Comparison of ENCODE assay signal across 24 cellular contexts in the genomic region with DNA sequence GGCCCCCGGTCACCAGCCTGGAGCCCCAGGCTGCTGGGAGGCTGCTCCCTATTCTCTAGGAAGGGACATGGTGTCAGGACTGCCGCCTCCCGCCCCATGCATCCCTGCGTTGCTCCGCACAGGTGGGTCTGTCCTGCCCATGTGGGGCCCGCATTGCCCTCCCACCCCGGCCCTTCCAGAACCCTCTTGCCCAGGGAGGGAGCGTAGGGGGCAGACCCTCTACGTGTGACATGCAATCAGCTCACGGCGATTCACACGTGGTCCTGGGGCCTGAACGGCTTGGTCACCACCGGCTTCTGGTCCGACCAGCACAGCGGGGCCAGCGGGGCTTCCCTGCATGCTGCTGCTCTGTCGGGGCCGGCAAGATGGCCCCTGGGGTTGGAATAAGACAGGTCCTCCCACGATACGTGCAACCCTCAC. TPM values are rescaled to one million over a fixed set of nuclear protein-coding genes. Genes with fewer than 3 reads are reported as not detected.
DNase-seq lines count a peak whose midpoint lies in the region; ATAC-seq, FAIRE-seq and TF ChIP-seq lines count a peak whose summit lies in the region.
"Had no signal": no experiment of that assay in that cellular context is flagged by ENCODE, and none has a peak within 500 bp of the region (broad histone marks: within the 10 kb centered on the region; RNA-seq: fewer than 3 reads in every experiment).

No MANE protein-coding gene starts in this region.

- peaks cover 10% of the 10 kb centered on the region for H3K27me3 Mint-ChIP-seq in glutamatergic neuron (ENCODE audit: unreplicated experiment)
- H3K27me3 Mint-ChIP-seq: CD4-positive, alpha-beta memory T cell had no signal

- no peak for ATAC-seq in right lobe of liver
- ATAC-seq in HepG2: no peak
- no peak for ATAC-seq in K562
- no peak for ATAC-seq in GM18868 (IDR thresholded peaks at IDR 0.05; ENCODE audit: unreplicated experiment)

- H2BK15ac ChIP-seq in neuronal stem cell (ENCODE audit: low read length): no peak overlapping the region

- CTCF ChIA-PET in HepG2 (lab: Yijun Ruan, JAX; ENCODE audit: low intra/inter-chr PET ratio, low total read pairs): no interaction called here
- CTCF ChIA-PET in K562 (lab: Yijun Ruan, JAX; ENCODE audit: low intra/inter-chr PET ratio): no interaction called here
- CTCF ChIA-PET in SK-N-SH (lab: Yijun Ruan, JAX): no interaction called here

- no peaks in the 10 kb centered on the region for H3K79me2 ChIP-seq in HepG2 (ENCODE audit: insufficient read depth, low read length)
- no peaks in the 10 kb centered on the region for H3K79me2 ChIP-seq in K562 (ENCODE audit: control insufficient read depth, insufficient read depth, low read length)
- no peaks in the 10 kb centered on the region for H3K79me2 ChIP-seq in SK-N-SH (ENCODE audit: insufficient read depth)

- TF ChIP-seq CTCF in right lobe of liver (IDR thresholded peaks at IDR 0.05) (no peak), HepG2 (CRISPR knock-in tag; IDR thresholded peaks at IDR 0.05) (no peak), K562 (IDR thresholded peaks at IDR 0.05 in 2 of 3, conservative IDR thresholded peaks at IDR 0.05 in 1 of 3; ENCODE audit: insufficient read depth in 2 of 3, low read depth in 1 of 3, low read length in 3 of 3) (no peak), glutamatergic neuron (IDR thresholded peaks at IDR 0.05; ENCODE audit: partially characterized antibody, unreplicated experiment) (no peak), SK-N-SH (IDR thresholded peaks at IDR 0.05) (no peak)

- H3K4me1 Mint-ChIP-seq in glutamatergic neuron (ENCODE audit: low read depth, unreplicated experiment): no peaks in the 10 kb centered on the region
- H3K4me1 Mint-ChIP-seq: CD4-positive, alpha-beta memory T cell had no signal

- H3K18ac ChIP-seq in neuronal stem cell (ENCODE audit: low read length): peak overlapping the region; percentile 57

- TF ChIP-seq POLR2A in right lobe of liver (IDR thresholded peaks at IDR 0.05) (no peak), HepG2 (IDR thresholded peaks at IDR 0.05; ENCODE audit: insufficient read depth in 1 of 2, low read depth in 2 of 2, low read length in 2 of 2) (no peak), K562 (conservative IDR thresholded peaks at IDR 0.05) (no peak)

- no peak overlapping the region for H3K4ac ChIP-seq in neuronal stem cell (ENCODE audit: low read length)

- TF ChIP-seq EP300 in HepG2 (IDR thresholded peaks at IDR 0.05; ENCODE audit: low read depth in 2 of 2, low read length in 2 of 2) (no peak), HepG2 (CRISPR knock-in tag; IDR thresholded peaks at IDR 0.05; ENCODE audit: borderline replicate concordance) (no peak), K562 (IDR thresholded peaks at IDR 0.05; ENCODE audit: low read length) (no peak), SK-N-SH (IDR thresholded peaks at IDR 0.05; ENCODE audit: borderline replicate concordance in 1 of 2, low read depth in 1 of 2, low read length in 1 of 2) (no peak)

- H3K4me3 ChIP-seq in right lobe of liver (no peak overlapping the region), HepG2 (replicated peaks in 1 of 3; ENCODE audit: insufficient read depth in 1 of 3, low read depth in 2 of 3, low read length in 3 of 3) (no peak overlapping the region), K562 (no peak overlapping the region), neuronal stem cell (ENCODE audit: low read length in 2 of 2) (no peak overlapping the region), SK-N-SH (ENCODE audit: low read depth in 2 of 2, low read length in 1 of 2) (no peak overlapping the region)

- H3K27ac ChIP-seq in right lobe of liver: no peak overlapping the region
- H3K27ac ChIP-seq in HepG2 (ENCODE audit: extremely low read length, insufficient read depth, low read length): no peak overlapping the region
- no peak overlapping the region for H3K27ac ChIP-seq in K562 (ENCODE audit: extremely low read depth, low read depth, low read length)
- H3K27ac ChIP-seq in neuronal stem cell (replicated peaks; ENCODE audit: low read length): no peak overlapping the region
- no peak overlapping the region for H3K27ac ChIP-seq in SK-N-SH (ENCODE audit: low read depth in 2 of 2, low read length in 1 of 2)

- H3K9ac ChIP-seq in HepG2 (ENCODE audit: insufficient read depth, low read depth, low read length): no peak overlapping the region
- H3K9ac ChIP-seq in K562 (ENCODE audit: insufficient read depth in 1 of 2, low read depth in 2 of 2, low read length in 2 of 2): no peak overlapping the region
- H3K9ac ChIP-seq in neuronal stem cell (ENCODE audit: low read depth, low read length, poor library complexity): no peak overlapping the region
- H3K9ac ChIP-seq in SK-N-SH: no peak overlapping the region

- in situ Hi-C loops in HepG2 (cut with HindIII; ENCODE audit: extremely low pct_ligation_motif_present, low pct_unique_long_range_greater_than_20kb) (no loop called here), K562 (cut with MboI) (no loop called here)

- H2AK5ac ChIP-seq in neuronal stem cell (ENCODE audit: low read depth, low read length): peak overlapping the region; percentile 37

- H3K4me1 ChIP-seq in right lobe of liver (no peaks in the 10 kb centered on the region), HepG2 (ENCODE audit: insufficient read depth, low read length) (no peaks in the 10 kb centered on the region), K562 (replicated peaks in 1 of 2; ENCODE audit: control insufficient read depth in 2 of 2, insufficient read depth in 2 of 2, low read length in 2 of 2) (peaks cover 0 to 54% of the 10 kb centered on the region in 2 experiments; a peak in 3 of 5 replicates), neuronal stem cell (ENCODE audit: control insufficient read depth in 2 of 2, insufficient read depth in 1 of 2, low read depth in 1 of 2, low read length in 2 of 2) (no peaks in the 10 kb centered on the region), SK-N-SH (ENCODE audit: control insufficient read depth in 1 of 2, insufficient read depth in 2 of 2, low read depth in 1 of 2, low read length in 1 of 2) (no peaks in the 10 kb centered on the region)

- H3K9me2 ChIP-seq in SK-N-SH: no peaks in the 10 kb centered on the region

- no peak overlapping the region for H3K27ac Mint-ChIP-seq in glutamatergic neuron (ENCODE audit: unreplicated experiment)
- H3K27ac Mint-ChIP-seq: CD4-positive, alpha-beta memory T cell had no signal

- BruUV-seq in HepG2 (replicated peaks; lab: Mats Ljungman, UMichigan): no TSS peak
- BruUV-seq in K562 (replicated peaks; lab: Mats Ljungman, UMichigan): no TSS peak

- peaks cover 3% of the 10 kb centered on the region for H3K36me3 Mint-ChIP-seq in glutamatergic neuron (ENCODE audit: unreplicated experiment)
- H3K36me3 Mint-ChIP-seq: CD4-positive, alpha-beta memory T cell had no signal

- H2AFZ ChIP-seq in HepG2 (ENCODE audit: low read length) (no peak overlapping the region), K562 (ENCODE audit: low read depth, low read length) (no peak overlapping the region), neuronal stem cell (ENCODE audit: low read length) (no peak overlapping the region), SK-N-SH (ENCODE audit: low read depth) (no peak overlapping the region)

- H2BK120ac ChIP-seq in neuronal stem cell (ENCODE audit: low read depth, low read length): no peak overlapping the region

- H3K23ac ChIP-seq in neuronal stem cell (ENCODE audit: low read depth, low read length, poor library complexity): peak overlapping the region; percentile 43

- peaks cover 6% of the 10 kb centered on the region for H3K9me3 Mint-ChIP-seq in glutamatergic neuron (ENCODE audit: unreplicated experiment)

- H3K36me3 ChIP-seq in right lobe of liver (no peaks in the 10 kb centered on the region), HepG2 (replicated peaks in 1 of 2; ENCODE audit: control insufficient read depth in 1 of 2, insufficient read depth in 2 of 2, low read length in 2 of 2) (no peaks in the 10 kb centered on the region), K562 (ENCODE audit: control insufficient read depth, insufficient read depth, low read length) (no peaks in the 10 kb centered on the region), neuronal stem cell (replicated peaks in 1 of 2; ENCODE audit: control insufficient read depth in 2 of 2, insufficient read depth in 2 of 2, low read length in 2 of 2) (no peaks in the 10 kb centered on the region), SK-N-SH (replicated peaks in 1 of 2; ENCODE audit: control insufficient read depth in 1 of 2, insufficient read depth in 2 of 2, low read length in 1 of 2) (no peaks in the 10 kb centered on the region)

- H3K14ac ChIP-seq in neuronal stem cell (ENCODE audit: low read length): peak overlapping the region; percentile 71

- peak overlapping the region; percentile 22 for H2BK12ac ChIP-seq in neuronal stem cell (ENCODE audit: low read length)

- POLR2A ChIA-PET in HepG2 (lab: Yijun Ruan, JAX): no interaction called here
- POLR2A ChIA-PET in K562 (lab: Yijun Ruan, JAX): no interaction called here
- POLR2A ChIA-PET in SK-N-SH (lab: Yijun Ruan, JAX): no interaction called here

- H3K27me3 ChIP-seq in right lobe of liver (no peaks in the 10 kb centered on the region), HepG2 (ENCODE audit: control insufficient read depth in 1 of 2, insufficient read depth in 2 of 2, low read length in 2 of 2) (peaks cover 16 to 41% of the 10 kb centered on the region in 2 experiments; a peak in 4 of 5 replicates), K562 (ENCODE audit: control insufficient read depth in 2 of 2, insufficient read depth in 2 of 2, low read length in 2 of 2) (peaks cover 0 to 61% of the 10 kb centered on the region in 2 experiments; a peak in 4 of 5 replicates), neuronal stem cell (ENCODE audit: control insufficient read depth in 3 of 3, insufficient read depth in 3 of 3, low read depth in 1 of 3, low read length in 3 of 3) (peaks cover 0 to 39% (median 2%) of the 10 kb centered on the region in 3 experiments), SK-N-SH (ENCODE audit: insufficient read depth) (peaks cover 23% of the 10 kb centered on the region; the same call in 1 of the 2 replicates)

- intact Hi-C loops in right lobe of liver (cut with DNase I): no loop called here
- intact Hi-C loops in HepG2 (cut with micrococcal nuclease; ENCODE audit: unreplicated experiment): no loop called here
- intact Hi-C loops in K562 (cut with micrococcal nuclease): no loop called here

- DNase-seq in right lobe of liver (peak in 2 of 3 donors; percentile 14 to 43), HepG2 (ENCODE audit: low spot score) (no peak), K562 (ENCODE audit: extremely low read depth in 1 of 4, low spot score in 3 of 4) (no peak), glutamatergic neuron (peak; percentile 13), neuronal stem cell (ENCODE audit: low spot score) (no peak), SK-N-SH (no peak)
- DNase-seq in activated CD4-positive, CD25-positive, alpha-beta regulatory T cell treated with anti-CD3 and anti-CD28 coated beads, Interleukin-2, amount 50 U/mL, for 72 hours: no peak
- DNase-seq: C1 segment of cervical spinal cord; Calu3; CD4-positive, alpha-beta memory T cell; COR-L47; DMS53; DMS79 treated with DMSO at 0.1 percent for 48 hours; GF-D8; GOT3; H7; HCEC 1CT had no signal

- H3K9me3 ChIP-seq in right lobe of liver (no peaks in the 10 kb centered on the region), HepG2 (ENCODE audit: low read length) (no peaks in the 10 kb centered on the region), K562 (replicated peaks; ENCODE audit: control insufficient read depth, insufficient read depth, low read depth, low read length) (no peaks in the 10 kb centered on the region; the same call in 1 of the 2 replicates), neuronal stem cell (replicated peaks in 1 of 2; ENCODE audit: control insufficient read depth in 2 of 2, insufficient read depth in 1 of 2, low read depth in 1 of 2, low read length in 2 of 2) (peaks cover 0 to 7% of the 10 kb centered on the region in 2 donors), SK-N-SH (no peaks in the 10 kb centered on the region)

- H4K8ac ChIP-seq in neuronal stem cell (ENCODE audit: low read depth, low read length): no peak overlapping the region

- no peak for FAIRE-seq in HepG2 (lab: Jason Lieb, UNC)
- FAIRE-seq in K562 (lab: Jason Lieb, UNC): no peak
- FAIRE-seq: GM18507 had no signal

- H4K20me1 ChIP-seq in HepG2 (ENCODE audit: insufficient read depth, low read length): no peaks in the 10 kb centered on the region
- peaks cover 10% of the 10 kb centered on the region; the same call in 1 of the 2 replicates for H4K20me1 ChIP-seq in K562 (replicated peaks; ENCODE audit: control insufficient read depth, insufficient read depth, low read length)
- H4K20me1 ChIP-seq in SK-N-SH (ENCODE audit: insufficient read depth): no peaks in the 10 kb centered on the region

- no peaks in the 10 kb centered on the region for H3F3A ChIP-seq in SK-N-SH (replicated peaks; ENCODE audit: insufficient read depth)

- TF ChIP-seq RAD21 in HepG2 (CRISPR knock-in tag; IDR thresholded peaks at IDR 0.05): no peak
- TF ChIP-seq RAD21 in K562 (CRISPR knock-in tag; conservative IDR thresholded peaks at IDR 0.05 in 1 of 2, IDR thresholded peaks at IDR 0.05 in 1 of 2): no peak
- no peak for TF ChIP-seq RAD21 in SK-N-SH (IDR thresholded peaks at IDR 0.05; ENCODE audit: low read length)

- no CpG with 5 or more reads among the region's 21 CpGs for WGBS in right lobe of liver (ENCODE audit: insufficient coverage, low coverage, low lambda C conversion rate, missing lambda C conversion rate)
- WGBS in HepG2 (ENCODE audit: low lambda C conversion rate): 52% methylated on average over 13 of the region's 21 CpGs
- 17% methylated on average over 20 of the region's 21 CpGs for WGBS in K562 (ENCODE audit: insufficient coverage, low coverage, missing lambda C conversion rate)
- WGBS in neuronal stem cell (ENCODE audit: extremely low coverage in 2 of 2, insufficient read length in 2 of 2, insufficient replicate concordance in 1 of 2), 2 donors: no CpG with 5 or more reads among the region's 21 CpGs
- WGBS in SK-N-SH (ENCODE audit: low lambda C conversion rate): 40% methylated on average over 5 of the region's 21 CpGs

- H3K4me3 Mint-ChIP-seq in glutamatergic neuron (ENCODE audit: unreplicated experiment): no peak overlapping the region
- H3K4me3 Mint-ChIP-seq: CD4-positive, alpha-beta memory T cell had no signal

- no peak overlapping the region for H2BK5ac ChIP-seq in neuronal stem cell (ENCODE audit: low read length)

- H3K79me1 ChIP-seq in neuronal stem cell (ENCODE audit: low read depth, low read length): no peaks in the 10 kb centered on the region

- H3K4me2 ChIP-seq in HepG2 (ENCODE audit: low read depth, low read length): no peak overlapping the region
- H3K4me2 ChIP-seq in K562 (ENCODE audit: insufficient read depth, low read length): no peak overlapping the region
- H3K4me2 ChIP-seq in neuronal stem cell (ENCODE audit: insufficient read depth, low read length, poor library complexity, severe bottlenecking): no peak overlapping the region
- no peak overlapping the region for H3K4me2 ChIP-seq in SK-N-SH

- no peak overlapping the region for H4K91ac ChIP-seq in neuronal stem cell (ENCODE audit: low read depth, low read length, poor library complexity)

- H3K9me1 ChIP-seq in K562 (ENCODE audit: control insufficient read depth, insufficient read depth, low read length): no peaks in the 10 kb centered on the region

RNA-seq across cellular contexts. Expression of a gene that starts 9.4 kb away (rescaled TPM):
- total RNA-seq in right lobe of liver: under 1 TPM; 0.12 to 0.93 (median 0.41) TPM
- total RNA-seq in HepG2 (2016; rRNA removed; fragmentation: Illumina TruSeq; extraction: Trizol): 0.02 TPM in 1 of 2 replicates, not detected in the other
- not detected in 2 replicates for total RNA-seq in HepG2 (2016; cell fraction: cytosol; rRNA removed; fragmentation: Illumina TruSeq; extraction: Trizol; ENCODE audit: low read depth)
- total RNA-seq in HepG2 (2016; cell fraction: insoluble cytoplasmic fraction; rRNA removed; fragmentation: Illumina TruSeq; extraction: Trizol): 0.06 TPM in 1 of 2 replicates, not detected in the other
- total RNA-seq in HepG2 (2016; cell fraction: membrane; rRNA removed; fragmentation: Illumina TruSeq; extraction: Trizol): not detected in 2 replicates
- not detected in 2 replicates for total RNA-seq in HepG2 (2016; cell fraction: nucleus; rRNA removed; fragmentation: Illumina TruSeq; extraction: Trizol)
- polyA plus RNA-seq in HepG2 (2011; rRNA removed): 0.01 TPM in 1 of 2 replicates, not detected in the other
- 0.01 TPM in 1 of 2 replicates, not detected in the other for polyA plus RNA-seq in HepG2 (2011; cell fraction: cytosol; rRNA removed)
- polyA plus RNA-seq in HepG2 (2011; cell fraction: nucleus; rRNA removed): 0.06 and 0.07 TPM in 2 replicates
- not detected in 2 replicates for polyA plus RNA-seq in HepG2 (2012)
- polyA plus RNA-seq in HepG2 (2016; cell fraction: cytosol; fragmentation: Illumina TruSeq; extraction: Trizol; ENCODE audit: low read depth): not detected in 2 replicates
- polyA plus RNA-seq in HepG2 (2016; cell fraction: insoluble cytoplasmic fraction; fragmentation: Illumina TruSeq; extraction: Trizol; ENCODE audit: low read depth): not detected in 2 replicates
- polyA plus RNA-seq in HepG2 (2016; cell fraction: membrane; fragmentation: Illumina TruSeq; extraction: Trizol; ENCODE audit: low read depth): not detected in 2 replicates
- polyA plus RNA-seq in HepG2 (2016; cell fraction: nucleus; fragmentation: Illumina TruSeq; extraction: Trizol; ENCODE audit: insufficient read depth, low read depth): 0.08 TPM in 1 of 2 replicates, not detected in the other
- polyA minus RNA-seq in HepG2 (2011; rRNA and poly(A)+ RNA removed; ENCODE audit: low replicate concordance): 0.02 and 0.12 TPM in 2 replicates
- 0.09 TPM in 1 of 2 replicates, not detected in the other for polyA minus RNA-seq in HepG2 (2011; cell fraction: cytosol; rRNA and poly(A)+ RNA removed)
- not detected in 2 replicates for polyA minus RNA-seq in HepG2 (2011; cell fraction: nucleus; rRNA and poly(A)+ RNA removed)
- 1.7 and 3.2 TPM in 2 replicates for total RNA-seq in K562 (2011; cell fraction: chromatin; rRNA removed; ENCODE audit: low replicate concordance)
- total RNA-seq in K562 (2011; cell fraction: nucleolus; rRNA removed): 2.1 and 2.2 TPM in 2 replicates
- 1.5 and 1.6 TPM in 2 replicates for total RNA-seq in K562 (2011; cell fraction: nucleoplasm; rRNA removed)
- 0.59 and 1.3 TPM in 2 replicates for total RNA-seq in K562 (2014; rRNA removed)
- total RNA-seq in K562 (2014; rRNA removed; fragmentation: Illumina TruSeq; extraction: Trizol): 0.26 and 0.47 TPM in 2 replicates
- 0.43 and 0.49 TPM in 2 replicates for total RNA-seq in K562 (2015; rRNA removed; fragmentation: Illumina TruSeq; extraction: Trizol)
- total RNA-seq in K562 (2021): 1.3 and 1.6 TPM in 2 replicates
- 0.26 and 0.65 TPM in 2 replicates for polyA plus RNA-seq in K562 (2011; rRNA removed)
- polyA plus RNA-seq in K562 (2011; cell fraction: cytosol; rRNA removed): 0.27 and 1.1 TPM in 2 replicates
- polyA plus RNA-seq in K562 (2011; cell fraction: nucleus; rRNA removed): 1.4 and 5.0 TPM in 2 replicates
- 4.1 and 5.2 TPM in 2 replicates for polyA plus RNA-seq in K562 (2012)
- 0.74 and 1.1 TPM in 2 replicates for polyA plus RNA-seq in K562 (2014; fragmentation: Illumina TruSeq; extraction: Trizol)
- polyA plus RNA-seq in K562 (2014; fragmentation: Nextera tagmentation; extraction: Ambion mirVana): under 1 TPM; 0.03 to 0.04 TPM
- 1.0 and 1.1 TPM in 2 replicates for polyA plus RNA-seq in K562 (2014; rRNA removed)
- polyA minus RNA-seq in K562 (2011; rRNA and poly(A)+ RNA removed): 0.21 and 1.3 TPM in 2 replicates
- 0.27 and 0.95 TPM in 2 replicates for polyA minus RNA-seq in K562 (2011; cell fraction: cytosol; rRNA and poly(A)+ RNA removed)
- polyA minus RNA-seq in K562 (2011; cell fraction: nucleus; rRNA and poly(A)+ RNA removed): 0.22 and 0.67 TPM in 2 replicates
- total RNA-seq in glutamatergic neuron (ENCODE audit: unreplicated experiment): not detected
- polyA plus RNA-seq in neuronal stem cell (2013, experiment 1 of 2): not detected
- not detected for polyA plus RNA-seq in neuronal stem cell (2013, experiment 2 of 2)
- not detected in 2 replicates for polyA plus RNA-seq in SK-N-SH (2012; rRNA removed)
- not detected in 2 replicates for polyA plus RNA-seq in SK-N-SH (2012; cell fraction: cytosol; rRNA removed)
- 0.02 TPM in 1 of 2 replicates, not detected in the other for polyA plus RNA-seq in SK-N-SH (2012; cell fraction: nucleus; rRNA removed)
- total RNA-seq: A172; A673; Calu3; CD4-positive, alpha-beta memory T cell; Daoy had no signal
- polyA plus RNA-seq: BJ; CD4-positive, alpha-beta memory T cell had no signal

RNA-seq across cellular contexts. Expression of a gene that starts 14.3 kb away (rescaled TPM):
- total RNA-seq in right lobe of liver: not detected
- total RNA-seq in HepG2 (2016; rRNA removed; fragmentation: Illumina TruSeq; extraction: Trizol): not detected in 2 replicates
- total RNA-seq in HepG2 (2016; cell fraction: cytosol; rRNA removed; fragmentation: Illumina TruSeq; extraction: Trizol; ENCODE audit: low read depth): not detected in 2 replicates
- not detected in 2 replicates for total RNA-seq in HepG2 (2016; cell fraction: insoluble cytoplasmic fraction; rRNA removed; fragmentation: Illumina TruSeq; extraction: Trizol)
- total RNA-seq in HepG2 (2016; cell fraction: membrane; rRNA removed; fragmentation: Illumina TruSeq; extraction: Trizol): not detected in 2 replicates
- not detected in 2 replicates for total RNA-seq in HepG2 (2016; cell fraction: nucleus; rRNA removed; fragmentation: Illumina TruSeq; extraction: Trizol)
- not detected in 2 replicates for polyA plus RNA-seq in HepG2 (2011; rRNA removed)
- not detected in 2 replicates for polyA plus RNA-seq in HepG2 (2011; cell fraction: cytosol; rRNA removed)
- not detected in 2 replicates for polyA plus RNA-seq in HepG2 (2011; cell fraction: nucleus; rRNA removed)
- not detected in 2 replicates for polyA plus RNA-seq in HepG2 (2012)
- not detected in 2 replicates for polyA plus RNA-seq in HepG2 (2016; cell fraction: cytosol; fragmentation: Illumina TruSeq; extraction: Trizol; ENCODE audit: low read depth)
- polyA plus RNA-seq in HepG2 (2016; cell fraction: insoluble cytoplasmic fraction; fragmentation: Illumina TruSeq; extraction: Trizol; ENCODE audit: low read depth): not detected in 2 replicates
- not detected in 2 replicates for polyA plus RNA-seq in HepG2 (2016; cell fraction: membrane; fragmentation: Illumina TruSeq; extraction: Trizol; ENCODE audit: low read depth)
- polyA plus RNA-seq in HepG2 (2016; cell fraction: nucleus; fragmentation: Illumina TruSeq; extraction: Trizol; ENCODE audit: insufficient read depth, low read depth): not detected in 2 replicates
- not detected in 2 replicates for polyA minus RNA-seq in HepG2 (2011; rRNA and poly(A)+ RNA removed; ENCODE audit: low replicate concordance)
- not detected in 2 replicates for polyA minus RNA-seq in HepG2 (2011; cell fraction: cytosol; rRNA and poly(A)+ RNA removed)
- polyA minus RNA-seq in HepG2 (2011; cell fraction: nucleus; rRNA and poly(A)+ RNA removed): not detected in 2 replicates
- not detected in 2 replicates for total RNA-seq in K562 (2011; cell fraction: chromatin; rRNA removed; ENCODE audit: low replicate concordance)
- total RNA-seq in K562 (2011; cell fraction: nucleolus; rRNA removed): not detected in 2 replicates
- not detected in 2 replicates for total RNA-seq in K562 (2011; cell fraction: nucleoplasm; rRNA removed)
- total RNA-seq in K562 (2014; rRNA removed): not detected in 2 replicates
- not detected in 2 replicates for total RNA-seq in K562 (2014; rRNA removed; fragmentation: Illumina TruSeq; extraction: Trizol)
- not detected in 2 replicates for total RNA-seq in K562 (2015; rRNA removed; fragmentation: Illumina TruSeq; extraction: Trizol)
- total RNA-seq in K562 (2021): not detected in 2 replicates
- not detected in 2 replicates for polyA plus RNA-seq in K562 (2011; rRNA removed)
- polyA plus RNA-seq in K562 (2011; cell fraction: cytosol; rRNA removed): not detected in 2 replicates
- not detected in 2 replicates for polyA plus RNA-seq in K562 (2011; cell fraction: nucleus; rRNA removed)
- polyA plus RNA-seq in K562 (2012): not detected in 2 replicates
- not detected in 2 replicates for polyA plus RNA-seq in K562 (2014; fragmentation: Illumina TruSeq; extraction: Trizol)
- not detected for polyA plus RNA-seq in K562 (2014; fragmentation: Nextera tagmentation; extraction: Ambion mirVana)
- polyA plus RNA-seq in K562 (2014; rRNA removed): not detected in 2 replicates
- not detected in 2 replicates for polyA minus RNA-seq in K562 (2011; rRNA and poly(A)+ RNA removed)
- polyA minus RNA-seq in K562 (2011; cell fraction: cytosol; rRNA and poly(A)+ RNA removed): not detected in 2 replicates
- not detected in 2 replicates for polyA minus RNA-seq in K562 (2011; cell fraction: nucleus; rRNA and poly(A)+ RNA removed)
- not detected for total RNA-seq in glutamatergic neuron (ENCODE audit: unreplicated experiment)
- not detected for polyA plus RNA-seq in neuronal stem cell (2013, experiment 1 of 2)
- polyA plus RNA-seq in neuronal stem cell (2013, experiment 2 of 2): not detected
- polyA plus RNA-seq in SK-N-SH (2012; rRNA removed): not detected in 2 replicates
- not detected in 2 replicates for polyA plus RNA-seq in SK-N-SH (2012; cell fraction: cytosol; rRNA removed)
- not detected in 2 replicates for polyA plus RNA-seq in SK-N-SH (2012; cell fraction: nucleus; rRNA removed)
- total RNA-seq: A172; A673; Calu3; CD4-positive, alpha-beta memory T cell; Daoy; G401; H7 had no signal
- polyA plus RNA-seq: BJ; CD4-positive, alpha-beta memory T cell had no signal

Comparison
In these comparisons a context has a peak if more than half of its experiments do, and no peak if none do; other contexts are left out.
1. DNase-seq: peak in right lobe of liver (2 of 3) and glutamatergic neuron (single experiment); none in HepG2 (single experiment), K562 (0 of 4), neuronal stem cell (single experiment), activated CD4-positive, CD25-positive, alpha-beta regulatory T cell treated with anti-CD3 and anti-CD28 coated beads, Interleukin-2, amount 50 U/mL, for 72 hours (single experiment) and SK-N-SH (single experiment).